Comparison of ENCODE assay signal across 1 cellular context in the genomic region with DNA sequence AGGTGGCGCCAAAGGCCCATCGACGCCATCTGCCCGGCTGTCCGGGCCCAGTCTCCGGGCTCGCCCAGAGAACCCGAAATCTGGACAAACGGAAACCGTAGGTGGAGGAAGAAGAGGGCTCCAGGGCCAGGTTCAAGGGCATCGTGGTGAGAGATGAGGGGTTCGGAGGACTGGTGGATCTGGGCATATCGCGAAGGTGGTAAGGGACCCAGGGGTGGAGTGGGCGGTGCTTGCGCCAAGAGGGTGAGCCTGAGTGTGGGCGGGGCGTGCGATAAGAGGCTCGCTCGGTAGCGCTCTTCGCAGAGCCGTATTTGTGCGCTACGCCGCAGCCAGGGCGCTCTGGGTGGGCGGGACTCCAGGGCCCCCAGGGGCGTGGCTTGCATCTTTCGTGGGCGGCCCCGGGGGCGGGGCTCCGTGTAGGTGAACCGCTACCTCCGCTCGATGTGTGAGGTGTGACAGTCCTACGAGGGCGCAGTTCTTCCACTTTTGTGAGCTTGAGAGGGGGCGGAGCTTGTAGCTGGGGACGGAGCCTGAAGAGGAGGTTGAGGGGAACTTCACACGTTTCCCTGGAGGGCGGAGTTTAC.
TF ChIP-seq lines count a peak whose summit lies in the region.

No MANE protein-coding gene starts in this region.

TF ChIP-seq in HepG2, 621 proteins besides CTCF, POLR2A, EP300 and RAD21 (continued from another document):
- TF ChIP-seq HNRNPUL1 (IDR thresholded peaks at IDR 0.05; ENCODE audit: low read depth, low read length) = no peak
- TF ChIP-seq ZNF430 (CRISPR knock-in tag; IDR thresholded peaks at IDR 0.05) = no peak
- TF ChIP-seq, protein P1, sequence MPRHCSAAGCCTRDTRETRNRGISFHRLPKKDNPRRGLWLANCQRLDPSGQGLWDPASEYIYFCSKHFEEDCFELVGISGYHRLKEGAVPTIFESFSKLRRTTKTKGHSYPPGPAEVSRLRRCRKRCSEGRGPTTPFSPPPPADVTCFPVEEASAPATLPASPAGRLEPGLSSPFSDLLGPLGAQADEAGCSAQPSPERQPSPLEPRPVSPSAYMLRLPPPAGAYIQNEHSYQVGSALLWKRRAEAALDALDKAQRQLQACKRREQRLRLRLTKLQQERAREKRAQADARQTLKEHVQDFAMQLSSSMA (CRISPR knock-in tag; IDR thresholded peaks at IDR 0.05) = no peak
- TF ChIP-seq, protein P2, sequence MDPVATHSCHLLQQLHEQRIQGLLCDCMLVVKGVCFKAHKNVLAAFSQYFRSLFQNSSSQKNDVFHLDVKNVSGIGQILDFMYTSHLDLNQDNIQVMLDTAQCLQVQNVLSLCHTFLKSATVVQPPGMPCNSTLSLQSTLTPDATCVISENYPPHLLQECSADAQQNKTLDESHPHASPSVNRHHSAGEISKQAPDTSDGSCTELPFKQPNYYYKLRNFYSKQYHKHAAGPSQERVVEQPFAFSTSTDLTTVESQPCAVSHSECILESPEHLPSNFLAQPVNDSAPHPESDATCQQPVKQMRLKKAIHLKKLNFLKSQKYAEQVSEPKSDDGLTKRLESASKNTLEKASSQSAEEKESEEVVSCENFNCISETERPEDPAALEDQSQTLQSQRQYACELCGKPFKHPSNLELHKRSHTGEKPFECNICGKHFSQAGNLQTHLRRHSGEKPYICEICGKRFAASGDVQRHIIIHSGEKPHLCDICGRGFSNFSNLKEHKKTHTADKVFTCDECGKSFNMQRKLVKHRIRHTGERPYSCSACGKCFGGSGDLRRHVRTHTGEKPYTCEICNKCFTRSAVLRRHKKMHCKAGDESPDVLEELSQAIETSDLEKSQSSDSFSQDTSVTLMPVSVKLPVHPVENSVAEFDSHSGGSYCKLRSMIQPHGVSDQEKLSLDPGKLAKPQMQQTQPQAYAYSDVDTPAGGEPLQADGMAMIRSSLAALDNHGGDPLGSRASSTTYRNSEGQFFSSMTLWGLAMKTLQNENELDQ (CRISPR knock-in tag; IDR thresholded peaks at IDR 0.05; ENCODE audit: borderline replicate concordance) = no peak
- TF ChIP-seq, protein P3, sequence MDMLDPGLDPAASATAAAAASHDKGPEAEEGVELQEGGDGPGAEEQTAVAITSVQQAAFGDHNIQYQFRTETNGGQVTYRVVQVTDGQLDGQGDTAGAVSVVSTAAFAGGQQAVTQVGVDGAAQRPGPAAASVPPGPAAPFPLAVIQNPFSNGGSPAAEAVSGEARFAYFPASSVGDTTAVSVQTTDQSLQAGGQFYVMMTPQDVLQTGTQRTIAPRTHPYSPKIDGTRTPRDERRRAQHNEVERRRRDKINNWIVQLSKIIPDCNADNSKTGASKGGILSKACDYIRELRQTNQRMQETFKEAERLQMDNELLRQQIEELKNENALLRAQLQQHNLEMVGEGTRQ (IDR thresholded peaks at IDR 0.05; ENCODE audit: low read depth, low read length) = no peak
- TF ChIP-seq, protein P3 (CRISPR knock-in tag; IDR thresholded peaks at IDR 0.05; ENCODE audit: borderline replicate concordance) = peak; percentile 50; the same call in 1 of the 2 replicates
- TF ChIP-seq CBFB (CRISPR knock-in tag; IDR thresholded peaks at IDR 0.05) = peak; percentile 69; the same call in 1 of the 2 replicates
